Comparison of ENCODE assay signal across 8 cellular contexts in the genomic region with DNA sequence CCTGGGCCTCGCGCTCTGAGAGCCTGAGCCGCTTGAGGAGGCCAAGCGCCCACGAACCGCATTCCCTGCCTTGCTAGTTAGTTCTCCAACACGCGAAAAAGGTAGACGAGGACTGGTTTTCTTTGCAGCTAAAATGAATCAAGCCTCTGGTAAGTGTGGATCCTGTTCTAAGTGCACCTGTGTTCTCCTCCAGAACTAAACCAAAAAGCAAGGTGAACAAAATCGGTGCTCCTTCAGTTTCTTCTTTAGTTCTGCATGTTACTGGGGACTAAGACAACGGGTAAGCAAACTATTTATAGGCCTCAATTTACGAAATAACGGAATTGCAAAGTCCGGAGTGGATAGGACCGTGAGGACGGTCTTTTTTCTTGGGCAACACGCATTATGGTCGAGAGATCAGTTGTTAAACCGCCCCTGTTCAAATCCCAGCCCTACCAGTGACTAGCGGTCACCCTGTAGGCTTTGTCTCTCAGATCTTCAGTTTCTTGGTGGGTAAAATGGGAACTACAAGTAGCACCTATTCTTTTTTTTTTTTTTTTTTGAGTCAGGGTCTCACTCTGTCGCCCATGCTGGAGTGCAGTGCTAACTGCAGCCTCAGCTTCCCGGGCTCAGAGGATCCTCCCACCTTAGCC. TPM values are rescaled to one million over a fixed set of nuclear protein-coding genes. Genes with fewer than 3 reads are reported as not detected.
DNase-seq lines count a peak whose midpoint lies in the region; ATAC-seq and TF ChIP-seq lines count a peak whose summit lies in the region.

No MANE protein-coding gene starts in this region.

- H2AK5ac ChIP-seq in H9 (ENCODE audit: insufficient read length, low read length) = no peak overlapping the region

- H3K4me3 ChIP-seq in hepatocyte (peak overlapping the region; percentile 51), spleen (peak overlapping the region; percentile 75 to 92 (median 84))

- H3K79me2 ChIP-seq in H9 (ENCODE audit: insufficient read depth, low read length) (peaks cover 28% of the 10 kb centered on the region), hepatocyte (peaks cover 61% of the 10 kb centered on the region)

- no peak overlapping the region for H4K8ac ChIP-seq in H9 (replicated peaks; ENCODE audit: insufficient read length, low read depth, low read length)

- H3K27ac Mint-ChIP-seq in H9 (peak overlapping the region; percentile 6 to 90 (median 88); a peak in 6 of 7 replicates), activated B cell treated with CpG ODN at 0.5 μM for 24 hours (peak overlapping the region; percentile 86)

- ATAC-seq in activated B cell treated with CpG ODN at 0.5 μM for 24 hours (ENCODE audit: low read depth) = no peak

- H3K36me3 Mint-ChIP-seq in H9 (ENCODE audit: insufficient read depth in 1 of 3, low read depth in 3 of 3) = peaks cover 0 to 7% (median 6%) of the 10 kb centered on the region in 3 experiments; a peak in 6 of 7 replicates
- peaks cover 21% of the 10 kb centered on the region for H3K36me3 Mint-ChIP-seq in activated B cell treated with CpG ODN at 0.5 μM for 24 hours (ENCODE audit: low read depth)

- H3K4me1 Mint-ChIP-seq in H9 = peaks cover 27 to 29% of the 10 kb centered on the region in 2 experiments
- H3K4me1 Mint-ChIP-seq in activated B cell treated with CpG ODN at 0.5 μM for 24 hours = peaks cover 50% of the 10 kb centered on the region

- H2BK12ac ChIP-seq in H9 (ENCODE audit: insufficient read length, low read depth, low read length) = no peak overlapping the region

- H3K9ac ChIP-seq in H9 (ENCODE audit: extremely low read depth, insufficient read length, low read length) = peak overlapping the region; percentile 62

- POLR2A ChIA-PET in activated B cell treated with CpG ODN at 0.5 μM for 24 hours (lab: Charles Lee) = interaction anchor here (0.7 to 4.4 kb wide), 8 partner anchors 13 to 679 kb away, joined by 4 to 68 read pairs (median 6); a partner anchor contains a TSS

- no peak overlapping the region for H3K56ac ChIP-seq in H9 (ENCODE audit: insufficient read length, low read depth, low read length)

- intact Hi-C loops in activated B cell treated with CpG ODN at 0.5 μM for 24 hours (cut with micrococcal nuclease) (loop anchor here (2.0 kb wide), 1 partner anchor 383 kb away; no protein-coding TSS in a partner anchor), spleen (cut with DNase I; ENCODE audit: low total_unique reads) (no loop called here)

- TF ChIP-seq POLR2A in spleen (IDR thresholded peaks at IDR 0.05) = no peak

- H3K9me3 Mint-ChIP-seq in H9 (peaks cover 0 to 4% of the 10 kb centered on the region in 2 experiments; a peak in 1 of 5 replicates), activated B cell treated with CpG ODN at 0.5 μM for 24 hours (no peaks in the 10 kb centered on the region)

- H3K23me2 ChIP-seq in H9 (ENCODE audit: insufficient read length, low read depth, low read length, poor library complexity, severe bottlenecking) = peaks cover 8% of the 10 kb centered on the region

- DNase-seq in ACHN (peak; percentile 53), H9 (no peak), activated B cell treated with CpG ODN at 0.5 μM for 24 hours (no peak), hepatocyte (ENCODE audit: low spot score) (no peak), spleen (no peak), HCEC 1CT (no peak), NCI-H2029 (lab: John Stamatoyannopoulos, UW) (no peak)
- no peak for DNase-seq in activated CD4-positive, alpha-beta T cell treated with anti-CD3 and anti-CD28 coated beads for 1 hour

- H3K4ac ChIP-seq in H9 (ENCODE audit: low read depth, low read length) = no peak overlapping the region

- no peak overlapping the region for H3K18ac ChIP-seq in H9 (ENCODE audit: insufficient read length, low read depth, low read length)

- no peak overlapping the region for H2BK5ac ChIP-seq in H9 (ENCODE audit: insufficient read length, low read length)

- no peak overlapping the region for H2AFZ ChIP-seq in H9 (ENCODE audit: low read length)
- peak overlapping the region; percentile 73 for H2AFZ ChIP-seq in hepatocyte

- H3T11ph ChIP-seq in H9 (ENCODE audit: low read length) = no peak overlapping the region

- in situ Hi-C loops in ACHN (cut with HindIII; ENCODE audit: low pct_ligation_motif_present, low pct_unique_long_range_greater_than_20kb, low sequenced_read_pairs) = no loop called here

- peak overlapping the region; percentile 100 for H3K4me2 ChIP-seq in H9 (ENCODE audit: insufficient read depth, insufficient read length, low read length)
- H3K4me2 ChIP-seq in hepatocyte = peak overlapping the region; percentile 99

- peaks cover 3% of the 10 kb centered on the region for H3K79me1 ChIP-seq in H9 (ENCODE audit: insufficient read depth, low read depth, low read length, poor library complexity, severe bottlenecking)

- H4K20me1 ChIP-seq in H9 (ENCODE audit: control insufficient read depth, insufficient read depth, insufficient read length) (no peaks in the 10 kb centered on the region), hepatocyte (ENCODE audit: insufficient read depth, poor library complexity, severe bottlenecking) (peaks cover 26% of the 10 kb centered on the region)

- H3K27me3 ChIP-seq in H9 (ENCODE audit: insufficient read depth, low read length) = no peaks in the 10 kb centered on the region
- H3K27me3 ChIP-seq in hepatocyte = no peaks in the 10 kb centered on the region
- H3K27me3 ChIP-seq in spleen (replicated peaks in 1 of 7) = no peaks in the 10 kb centered on the region

- no CpG with 5 or more reads among the region's 22 CpGs for WGBS in H9 (ENCODE audit: extremely low coverage, insufficient read length, low lambda C conversion rate)
- 3% methylated on average over 21 of the region's 22 CpGs for WGBS in hepatocyte (ENCODE audit: low lambda C conversion rate, missing lambda C conversion rate)
- WGBS in spleen, 5 donors = 3 to 6% (median 4%) methylated on average over 20 to 22 of the region's 22 CpGs

- H3K23ac ChIP-seq in H9 (ENCODE audit: insufficient read length, low read depth, low read length) = no peak overlapping the region

- no peak overlapping the region for H2BK20ac ChIP-seq in H9 (ENCODE audit: low read depth, low read length, poor library complexity, severe bottlenecking)

- H2BK15ac ChIP-seq in H9 (ENCODE audit: low read depth, low read length) = no peak overlapping the region

- H3K4me3 Mint-ChIP-seq in H9 = peak overlapping the region; percentile 83 to 95
- H3K4me3 Mint-ChIP-seq in activated B cell treated with CpG ODN at 0.5 μM for 24 hours = peak overlapping the region; percentile 88

- H4K91ac ChIP-seq in H9 (ENCODE audit: insufficient read length, low read depth, low read length) = no peak overlapping the region

- H3K27ac ChIP-seq in H9 (ENCODE audit: insufficient read length, low read depth, low read length) (no peak overlapping the region), hepatocyte (peak overlapping the region; percentile 91), spleen (peak overlapping the region; percentile 94 to 99 (median 98))

- no peak overlapping the region for H2BK120ac ChIP-seq in H9 (ENCODE audit: low read depth, low read length, poor library complexity, severe bottlenecking)

- CTCF ChIA-PET in activated B cell treated with CpG ODN at 0.5 μM for 24 hours (lab: Charles Lee) = no interaction called here

- no peak overlapping the region; the same call in 1 of the 2 replicates for H3K14ac ChIP-seq in H9 (ENCODE audit: insufficient read depth, low read length)

- H3K27me3 Mint-ChIP-seq in H9 (ENCODE audit: low read depth) (no peaks in the 10 kb centered on the region), activated B cell treated with CpG ODN at 0.5 μM for 24 hours (no peaks in the 10 kb centered on the region)

- H3K9me2 ChIP-seq in hepatocyte (replicated peaks; ENCODE audit: insufficient read depth) = no peaks in the 10 kb centered on the region

- H3K36me3 ChIP-seq in hepatocyte (replicated peaks; ENCODE audit: insufficient read depth, low read depth) = no peaks in the 10 kb centered on the region
- peaks cover 0 to 24% (median 0%) of the 10 kb centered on the region in 6 donors for H3K36me3 ChIP-seq in spleen

- H3K9me3 ChIP-seq in H9 (ENCODE audit: control insufficient read depth, low read depth, low read length) (no peaks in the 10 kb centered on the region), hepatocyte (ENCODE audit: low read depth) (no peaks in the 10 kb centered on the region), spleen (no peaks in the 10 kb centered on the region)

- no peak overlapping the region for H4K5ac ChIP-seq in H9 (ENCODE audit: insufficient read length, low read depth, low read length)

- peak; percentile 41; the same call in 1 of the 3 replicates for TF ChIP-seq CTCF in H9 (conservative IDR thresholded peaks at IDR 0.05)
- no peak for TF ChIP-seq CTCF in activated B cell treated with CpG ODN at 0.5 μM for 24 hours (IDR thresholded peaks at IDR 0.05)
- TF ChIP-seq CTCF in hepatocyte (IDR thresholded peaks at IDR 0.05; ENCODE audit: poor library complexity) = peak; percentile 12
- TF ChIP-seq CTCF in spleen (IDR thresholded peaks at IDR 0.05 in 8 of 11, conservative IDR thresholded peaks at IDR 0.05 in 3 of 11) = peak in 3 of 11 experiments; percentile 13 to 25 (median 15)

- H3K4me1 ChIP-seq in H9 (ENCODE audit: insufficient read depth, low read length) (peaks cover 3% of the 10 kb centered on the region; the same call in 1 of the 2 replicates), hepatocyte (ENCODE audit: insufficient read depth) (peaks cover 22% of the 10 kb centered on the region), spleen (peaks cover 34 to 72% (median 49%) of the 10 kb centered on the region in 6 donors)

RNA-seq across cellular contexts. Expression of a gene that starts 1.0 kb away (rescaled TPM):
- total RNA-seq in H9 (2021) (178 and 181 TPM in 2 replicates), activated B cell treated with CpG ODN at 0.5 μM for 24 hours (216 and 243 TPM in 2 replicates), hepatocyte (48.7 and 50.6 TPM in 2 replicates), spleen (100 to 1,000 TPM; 105 to 203 (median 136) TPM)
- polyA plus RNA-seq in hepatocyte (130 and 135 TPM in 2 replicates), spleen (10 to 100 TPM; 29.0 to 60.0 (median 37.8) TPM)

RNA-seq across cellular contexts. Expression of a gene that starts 16.8 kb away (rescaled TPM):
- total RNA-seq in H9 (2021) (110 and 119 TPM in 2 replicates), activated B cell treated with CpG ODN at 0.5 μM for 24 hours (84.7 and 102 TPM in 2 replicates), hepatocyte (149 and 222 TPM in 2 replicates), spleen (100 to 1,000 TPM in 6 of 7 donors, 10 to 100 TPM in 1; 90.4 to 260 (median 153) TPM)
- polyA plus RNA-seq in hepatocyte (108 and 130 TPM in 2 replicates), spleen (100 to 1,000 TPM in 2 of 3 donors, 10 to 100 TPM in 1; 64.5 to 189 (median 135) TPM)
